8 cellular contexts compared by ENCODE assay signal in the genomic region with DNA sequence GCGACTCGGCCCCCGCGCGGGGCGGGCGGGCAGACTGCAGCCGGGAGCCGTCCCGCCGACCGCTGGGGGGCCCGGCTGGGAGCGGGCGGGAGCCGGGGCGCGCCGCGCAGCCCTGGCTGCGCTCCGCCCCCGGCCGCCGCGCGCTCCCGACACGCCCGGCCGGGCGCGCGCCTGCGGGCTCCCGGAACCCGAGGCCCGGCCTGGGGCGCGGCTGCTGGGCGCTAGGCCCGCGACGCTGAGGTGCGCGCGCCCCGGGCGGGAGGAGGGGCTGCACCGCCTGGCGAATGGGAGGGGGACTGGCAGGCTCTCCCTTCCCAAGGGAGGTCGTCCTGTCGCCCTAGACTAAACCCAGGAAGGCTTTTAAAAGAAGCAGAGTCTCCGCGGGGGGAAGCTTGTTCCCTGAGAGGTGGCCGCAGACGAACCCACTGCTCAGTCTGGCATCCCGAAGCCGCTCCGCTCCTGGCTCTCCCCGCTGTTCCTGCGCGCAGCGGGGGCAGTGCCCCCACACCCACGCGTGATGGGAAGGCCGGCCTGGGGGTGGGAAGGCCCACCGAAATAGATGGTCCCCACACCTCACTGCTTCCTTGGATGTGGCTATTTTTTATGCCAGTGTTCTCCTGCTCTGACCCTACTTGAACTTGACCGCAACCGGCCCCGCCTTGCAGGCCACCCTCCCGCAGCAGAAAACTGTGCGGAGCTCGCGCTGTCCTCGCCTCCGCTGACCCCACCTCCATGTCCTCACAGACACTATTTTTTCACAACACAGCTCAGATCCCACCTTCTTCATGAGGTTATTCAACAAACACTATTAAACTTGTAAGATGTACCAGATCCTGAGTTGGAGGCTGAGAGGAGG. TPM values are rescaled to one million over a fixed set of nuclear protein-coding genes. Genes with fewer than 3 reads are reported as not detected.
A peak's percentile ranks its signal among the peaks of the same experiment; 100 is the strongest.
DNase-seq lines count a peak whose midpoint lies in the region; ATAC-seq and TF ChIP-seq lines count a peak whose summit lies in the region.

A gene with protein sequence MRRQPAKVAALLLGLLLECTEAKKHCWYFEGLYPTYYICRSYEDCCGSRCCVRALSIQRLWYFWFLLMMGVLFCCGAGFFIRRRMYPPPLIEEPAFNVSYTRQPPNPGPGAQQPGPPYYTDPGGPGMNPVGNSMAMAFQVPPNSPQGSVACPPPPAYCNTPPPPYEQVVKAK (minus strand): TSS at position 125 of the 856 bp plus-strand sequence. CDS start 178 bp downstream, outside the sequence.

- H3K4me3 ChIP-seq in epithelial cell of esophagus (ENCODE audit: low read length): peak within 1 kb of the TSS; percentile 67

- H3K27ac Mint-ChIP-seq in mesothelial cell of epicardium: peak within 1 kb of the TSS; percentile 92
- peak within 1 kb of the TSS; percentile 93 for H3K27ac Mint-ChIP-seq in stimulated activated effector memory CD8-positive, alpha-beta T cell treated with anti-CD3 and anti-CD28 coated beads, Interleukin-12 subunit alpha, Interleukin-12 subunit beta, amount 100 ng/mL, for 72 hours

- peaks cover 44% of the 10 kb centered on the region for H3K4me1 Mint-ChIP-seq in mesothelial cell of epicardium
- peaks cover 64% of the 10 kb centered on the region for H3K4me1 Mint-ChIP-seq in stimulated activated effector memory CD8-positive, alpha-beta T cell treated with anti-CD3 and anti-CD28 coated beads, Interleukin-12 subunit alpha, Interleukin-12 subunit beta, amount 100 ng/mL, for 72 hours

- no peaks in the 10 kb centered on the region for H3K9me3 Mint-ChIP-seq in mesothelial cell of epicardium
- no peaks in the 10 kb centered on the region for H3K9me3 Mint-ChIP-seq in stimulated activated effector memory CD8-positive, alpha-beta T cell treated with anti-CD3 and anti-CD28 coated beads, Interleukin-12 subunit alpha, Interleukin-12 subunit beta, amount 100 ng/mL, for 72 hours

- no peaks in the 10 kb centered on the region for H3K27me3 Mint-ChIP-seq in mesothelial cell of epicardium (ENCODE audit: low read depth)

- no peak for TF ChIP-seq CTCF in epithelial cell of esophagus (IDR thresholded peaks at IDR 0.05; ENCODE audit: insufficient read depth, low read depth, low read length, missing control alignments)
- no peak for TF ChIP-seq CTCF in mesothelial cell of epicardium (IDR thresholded peaks at IDR 0.05; ENCODE audit: unreplicated experiment)

- no peaks in the 10 kb centered on the region for H3K36me3 Mint-ChIP-seq in mesothelial cell of epicardium
- peaks cover 42% of the 10 kb centered on the region for H3K36me3 Mint-ChIP-seq in stimulated activated effector memory CD8-positive, alpha-beta T cell treated with anti-CD3 and anti-CD28 coated beads, Interleukin-12 subunit alpha, Interleukin-12 subunit beta, amount 100 ng/mL, for 72 hours

- peak within 1 kb of the TSS; percentile 91 for H3K4me3 Mint-ChIP-seq in mesothelial cell of epicardium
- peak within 1 kb of the TSS; percentile 81 for H3K4me3 Mint-ChIP-seq in stimulated activated effector memory CD8-positive, alpha-beta T cell treated with anti-CD3 and anti-CD28 coated beads, Interleukin-12 subunit alpha, Interleukin-12 subunit beta, amount 100 ng/mL, for 72 hours

- peak; percentile 46 for ATAC-seq in GM19372 (IDR thresholded peaks at IDR 0.05; ENCODE audit: low read depth, unreplicated experiment)
- peak; percentile 42 for ATAC-seq in HG03460 (IDR thresholded peaks at IDR 0.05; ENCODE audit: unreplicated experiment)
- peak; percentile 64 for ATAC-seq in stimulated activated effector memory CD8-positive, alpha-beta T cell treated with anti-CD3 and anti-CD28 coated beads, Interleukin-12 subunit alpha, Interleukin-12 subunit beta, amount 100 ng/mL, for 72 hours

- peak; percentile 87 for DNase-seq in CD1c-positive myeloid dendritic cell (ENCODE audit: extremely low spot score)
- peak; percentile 35 for DNase-seq in NOMO-1 treated with DMSO at 0.1 percent for 48 hours (lab: John Stamatoyannopoulos, UW; ENCODE audit: unreplicated experiment)
- DNase-seq in activated T-cell treated with anti-CD3 and anti-CD28 coated beads for 48 hours (ENCODE audit: low read depth): peak; percentile 70
- DNase-seq in epithelial cell of esophagus (ENCODE audit: low read depth): peak; percentile 63
- peak; percentile 47 to 73 for DNase-seq in mesothelial cell of epicardium (ENCODE audit: low spot score in 2 of 2, unreplicated experiment in 2 of 2)
- DNase-seq in stimulated activated effector memory CD8-positive, alpha-beta T cell treated with anti-CD3 and anti-CD28 coated beads, Interleukin-12 subunit alpha, Interleukin-12 subunit beta, amount 100 ng/mL, for 72 hours (ENCODE audit: low spot score in 2 of 2): peak; percentile 53 to 77

RNA-seq across cellular contexts. Expression of the gene that starts here (rescaled TPM):
- total RNA-seq in mesothelial cell of epicardium: 42.4 to 43.1 TPM (median 42.8 TPM) in 3 replicates

Comparison
In these comparisons a context has a peak if more than half of its experiments do, and no peak if none do; other contexts are left out.
1. Peak in every context shown above with its lines: DNase-seq, ATAC-seq and H3K4me3 ChIP-seq.
2. DNase-seq: peak in every context shown above with its lines; median percentile 87 in CD1c-positive myeloid dendritic cell; 70 in activated T-cell treated with anti-CD3 and anti-CD28 coated beads for 48 hours; 65 in stimulated activated effector memory CD8-positive, alpha-beta T cell treated with anti-CD3 and anti-CD28 coated beads, Interleukin-12 subunit alpha, Interleukin-12 subunit beta, amount 100 ng/mL, for 72 hours; 63 in epithelial cell of esophagus; 60 in mesothelial cell of epicardium; 35 in NOMO-1 treated with DMSO at 0.1 percent for 48 hours.